In genomic region chr2:33426666-33427231, GRCh38 we compare ENCODE assay signal across 10 cellular contexts. TPM values are rescaled to one million over a fixed set of nuclear protein-coding genes. Genes with fewer than 3 reads are reported as not detected.
DNase-seq lines count a peak whose midpoint lies in the region; ATAC-seq, FAIRE-seq and TF ChIP-seq lines count a peak whose summit lies in the region.
"Had no signal": no experiment of that assay in that cellular context is flagged by ENCODE, and none has a peak within 500 bp of the region (broad histone marks: within the 10 kb centered on the region; RNA-seq: fewer than 3 reads in every experiment).

No MANE protein-coding gene starts in this region.

- no peak overlapping the region for H2AFZ ChIP-seq in astrocyte (ENCODE audit: low read depth, low read length)

- DNase-seq in AG10803 (ENCODE audit: low read depth) (peak; percentile 63), LoVo (ENCODE audit: low spot score) (peak; percentile 12), astrocyte (ENCODE audit: low read depth) (peak; percentile 62), kidney glomerular epithelial cell (lab: John Stamatoyannopoulos, UW) (peak; percentile 11), NCI-H526 treated with DMSO at 0.1 percent for 48 hours (lab: John Stamatoyannopoulos, UW) (no peak), activated gamma-delta T cell treated with Interleukin-2 at 50 U/mL for 16 hours (no peak), colonic mucosa (no peak)
- DNase-seq: activated CD4-positive, CD25-positive, alpha-beta regulatory T cell treated with anti-CD3 and anti-CD28 coated beads, Interleukin-2, amount 50 U/mL, for 72 hours had no signal

- intact Hi-C loops in colonic mucosa (cut with DNase I) = no loop called here

- H3K4me1 Mint-ChIP-seq in astrocyte (ENCODE audit: low read depth, unreplicated experiment) = peaks cover 20% of the 10 kb centered on the region

- peak; percentile 9 for FAIRE-seq in astrocyte (lab: Jason Lieb, UNC)

- H3K27me3 Mint-ChIP-seq in astrocyte (ENCODE audit: low read depth, unreplicated experiment) = peaks cover 3% of the 10 kb centered on the region

- no peak for ATAC-seq in GM18909 (IDR thresholded peaks at IDR 0.05; ENCODE audit: poor library complexity, unreplicated experiment)

- H3K27me3 ChIP-seq in astrocyte (ENCODE audit: insufficient read depth, low read length) (no peaks in the 10 kb centered on the region), colonic mucosa (no peaks in the 10 kb centered on the region)

- peaks cover 4% of the 10 kb centered on the region for H3K9me3 Mint-ChIP-seq in astrocyte (ENCODE audit: unreplicated experiment)

- no peaks in the 10 kb centered on the region for H4K20me1 ChIP-seq in astrocyte (ENCODE audit: insufficient read depth, low read length)

- no peaks in the 10 kb centered on the region for H3K9me3 ChIP-seq in astrocyte (ENCODE audit: insufficient read depth, low read depth, low read length)
- no peaks in the 10 kb centered on the region for H3K9me3 ChIP-seq in colonic mucosa

- H3K4me3 ChIP-seq in AG10803 (ENCODE audit: low read length) = no peak overlapping the region
- no peak overlapping the region for H3K4me3 ChIP-seq in astrocyte (ENCODE audit: insufficient read depth, low read depth, low read length)
- no peak overlapping the region for H3K4me3 ChIP-seq in colonic mucosa

- TF ChIP-seq CTCF in AG10803 (conservative IDR thresholded peaks at IDR 0.05; ENCODE audit: low read length) (no peak), astrocyte (IDR thresholded peaks at IDR 0.05; ENCODE audit: insufficient read depth, low read depth, low read length) (no peak), colonic mucosa (IDR thresholded peaks at IDR 0.05) (no peak)

- peak overlapping the region; percentile 90 for H3K27ac Mint-ChIP-seq in astrocyte (ENCODE audit: unreplicated experiment)
- H3K27ac Mint-ChIP-seq: activated naive CD8-positive, alpha-beta T cell had no signal

- no peaks in the 10 kb centered on the region for H3K36me3 ChIP-seq in astrocyte (ENCODE audit: insufficient read depth, low read length)
- no peaks in the 10 kb centered on the region for H3K36me3 ChIP-seq in colonic mucosa

- H3K27ac ChIP-seq in astrocyte (ENCODE audit: low read depth, low read length) (peak overlapping the region; percentile 65), colonic mucosa (no peak overlapping the region)

- no peak overlapping the region for H3K4me3 Mint-ChIP-seq in astrocyte (ENCODE audit: unreplicated experiment)
- H3K4me3 Mint-ChIP-seq: activated naive CD8-positive, alpha-beta T cell had no signal

- H3K4me1 ChIP-seq in astrocyte (ENCODE audit: insufficient read depth, low read length) (peaks cover 15% of the 10 kb centered on the region), colonic mucosa (no peaks in the 10 kb centered on the region)

- peaks cover 2% of the 10 kb centered on the region for H3K36me3 Mint-ChIP-seq in astrocyte (ENCODE audit: low read depth, unreplicated experiment)
- H3K36me3 Mint-ChIP-seq: activated naive CD8-positive, alpha-beta T cell had no signal

- H3K79me2 ChIP-seq in astrocyte (ENCODE audit: insufficient read depth, low read length) = no peaks in the 10 kb centered on the region

- peak overlapping the region; percentile 6 for H3K4me2 ChIP-seq in astrocyte (ENCODE audit: low read length)

- H3K9ac ChIP-seq in astrocyte (ENCODE audit: low read length) = no peak overlapping the region
- no peak overlapping the region for H3K9ac ChIP-seq in colonic mucosa (ENCODE audit: low read depth in 2 of 2, low read length in 2 of 2)

RNA-seq across cellular contexts. Expression of gene RASGRP3, which starts 49.7 kb away (rescaled TPM):
- total RNA-seq in astrocyte (2.0 and 2.8 TPM in 2 replicates), colonic mucosa (1 to 10 TPM; 3.6 to 3.9 TPM)

Comparison
In these comparisons a context has a peak if more than half of its experiments do, and no peak if none do; other contexts are left out.
1. DNase-seq: peak in AG10803 (single experiment), LoVo (single experiment), astrocyte (single experiment) and kidney glomerular epithelial cell (single experiment); none in NCI-H526 treated with DMSO at 0.1 percent for 48 hours (single experiment), activated gamma-delta T cell treated with Interleukin-2 at 50 U/mL for 16 hours (single experiment) and colonic mucosa (single experiment).